ENCODE assay signal across 21 cellular contexts in genomic region chr7:19916011-19916410, GRCh38.
DNase-seq lines count a peak whose midpoint lies in the region; ATAC-seq, FAIRE-seq and TF ChIP-seq lines count a peak whose summit lies in the region.
"Had no signal": no experiment of that assay in that cellular context is flagged by ENCODE, and none has a peak within 500 bp of the region (broad histone marks: within the 10 kb centered on the region; RNA-seq: fewer than 3 reads in every experiment).

No MANE protein-coding gene starts in this region.

- H3K4me2 ChIP-seq in GM23248 (ENCODE audit: unreplicated experiment) (peak overlapping the region; percentile 13), osteoblast (ENCODE audit: insufficient read depth, low read length) (no peak overlapping the region)

- H3K27me3 ChIP-seq in GM23248 (replicated peaks; ENCODE audit: insufficient read depth): no peaks in the 10 kb centered on the region
- H3K27me3 ChIP-seq in psoas muscle (ENCODE audit: insufficient read depth in 3 of 3, low read length in 2 of 3): no peaks in the 10 kb centered on the region
- no peaks in the 10 kb centered on the region for H3K27me3 ChIP-seq in osteoblast (ENCODE audit: insufficient read depth, low read length)
- H3K27me3 ChIP-seq: gastroesophageal sphincter had no signal

- intact Hi-C loops in psoas muscle (cut with DNase I): no loop called here

- H3K4me1 ChIP-seq in GM23248 (ENCODE audit: insufficient read depth) (peaks cover 14% of the 10 kb centered on the region), psoas muscle (no peaks in the 10 kb centered on the region), osteoblast (ENCODE audit: insufficient read depth, low read length) (no peaks in the 10 kb centered on the region)
- H3K4me1 ChIP-seq: prostate gland had no signal

- no peak overlapping the region for H3K4me3 ChIP-seq in GM23248
- no peak overlapping the region for H3K4me3 ChIP-seq in epithelial cell of proximal tubule (ENCODE audit: low read depth, low read length)
- no peak overlapping the region for H3K4me3 ChIP-seq in retinal pigment epithelial cell (ENCODE audit: low read length)
- H3K4me3 ChIP-seq in psoas muscle: no peak overlapping the region
- no peak overlapping the region for H3K4me3 ChIP-seq in osteoblast (ENCODE audit: insufficient read depth, low read length)
- H3K4me3 ChIP-seq: coronary artery, gastroesophageal sphincter, prostate gland had no signal

- ATAC-seq in psoas muscle: no peak
- ATAC-seq: gastroesophageal sphincter; natural killer cell treated with Interleukin-12 subunit alpha and Interleukin-12 subunit beta and Interleukin-15 and Interleukin-18, amount 100 ng/mL, for 72 hours; PC-3 had no signal

- H3K9ac ChIP-seq in GM23248: no peak overlapping the region

- in situ Hi-C loops in GM23248 (cut with MboI): no loop called here

- no peaks in the 10 kb centered on the region for H3F3A ChIP-seq in GM23248 (ENCODE audit: insufficient read depth)

- H2AFZ ChIP-seq in GM23248: no peak overlapping the region
- no peak overlapping the region for H2AFZ ChIP-seq in osteoblast (ENCODE audit: low read length)

- H3K9me2 ChIP-seq in GM23248 (ENCODE audit: insufficient read depth): no peaks in the 10 kb centered on the region

- WGBS in GM23248 (ENCODE audit: low coverage in 1 of 2, low lambda C conversion rate in 2 of 2, missing lambda C conversion rate in 2 of 2), 2 experiments: 94 to 100% methylated on average over 1 of the region's 1 CpG
- WGBS in psoas muscle, 3 donors: 37 to 72% (median 50%) methylated on average over 1 of the region's 1 CpG

- TF ChIP-seq CTCF in epithelial cell of proximal tubule (conservative IDR thresholded peaks at IDR 0.05; ENCODE audit: low read depth, low read length) (no peak), retinal pigment epithelial cell (conservative IDR thresholded peaks at IDR 0.05; ENCODE audit: low read depth, low read length) (no peak), psoas muscle (IDR thresholded peaks at IDR 0.05) (no peak), osteoblast (IDR thresholded peaks at IDR 0.05; ENCODE audit: extremely low read depth, low read depth, low read length) (no peak)

- H3K27ac ChIP-seq in GM23248: no peak overlapping the region
- no peak overlapping the region for H3K27ac ChIP-seq in psoas muscle
- no peak overlapping the region for H3K27ac ChIP-seq in osteoblast (ENCODE audit: low read depth, low read length)
- H3K27ac ChIP-seq: coronary artery, gastroesophageal sphincter, prostate gland had no signal

- H3K36me3 ChIP-seq in GM23248 (ENCODE audit: low read depth): no peaks in the 10 kb centered on the region
- no peaks in the 10 kb centered on the region for H3K36me3 ChIP-seq in psoas muscle (ENCODE audit: insufficient read depth in 1 of 2, low read depth in 1 of 2)
- no peaks in the 10 kb centered on the region for H3K36me3 ChIP-seq in osteoblast (ENCODE audit: insufficient read depth, low read length)
- H3K36me3 ChIP-seq: gastroesophageal sphincter, prostate gland had no signal

- DNase-seq in GM23248 (peak; percentile 5), RCC 7860 (ENCODE audit: low spot score) (peak; percentile 65), epithelial cell of proximal tubule (ENCODE audit: low read depth) (peak; percentile 86), retinal pigment epithelial cell (ENCODE audit: low read depth) (peak; percentile 84), psoas muscle (no peak), NK-92 (lab: John Stamatoyannopoulos, UW; ENCODE audit: unreplicated experiment) (no peak), osteoblast (ENCODE audit: insufficient read length, low spot score, missing footprints) (no peak)
- DNase-seq in activated CD8-positive, alpha-beta memory T cell treated with anti-CD3 and anti-CD28 coated beads for 24 hours: no peak
- DNase-seq: activated CD4-positive, alpha-beta T cell treated with anti-CD3 and anti-CD28 coated beads for 48 hours; activated CD8-positive, alpha-beta memory T cell treated with anti-CD3 and anti-CD28 coated beads, Interleukin-2, amount 50 U/mL, for 48 hours; activated gamma-delta T cell treated with Interleukin-2 at 50 U/mL for 16 hours; DMS79 treated with DMSO at 0.1 percent for 48 hours; NCI-H1048; NCI-H2107; NCI-H748 treated with DMSO at 0.1 percent for 48 hours; PC-3; stimulated activated CD4-positive, alpha-beta T cell treated with anti-CD3 and anti-CD28 coated beads, Interleukin-12 subunit alpha, Interleukin-12 subunit beta, amount 100 ng/mL, for 4 hours had no signal

- H4K20me1 ChIP-seq in GM23248 (ENCODE audit: insufficient read depth) (no peaks in the 10 kb centered on the region), osteoblast (ENCODE audit: insufficient read depth, low read length) (no peaks in the 10 kb centered on the region)

- H3K9me3 ChIP-seq in GM23248 (ENCODE audit: low read depth): no peaks in the 10 kb centered on the region
- no peaks in the 10 kb centered on the region for H3K9me3 ChIP-seq in psoas muscle
- H3K9me3 ChIP-seq in osteoblast (ENCODE audit: low read depth, low read length): no peaks in the 10 kb centered on the region
- H3K9me3 ChIP-seq: gastroesophageal sphincter, prostate gland had no signal

- H3K79me2 ChIP-seq in GM23248 (ENCODE audit: insufficient read depth): no peaks in the 10 kb centered on the region
- no peaks in the 10 kb centered on the region for H3K79me2 ChIP-seq in osteoblast (ENCODE audit: insufficient read depth, low read length)

- peak; percentile 94 for FAIRE-seq in RCC 7860 (lab: Jason Lieb, UNC)

Comparison
In these comparisons a context has a peak if more than half of its experiments do, and no peak if none do; other contexts are left out.
1. DNase-seq: peak in GM23248 (single experiment), RCC 7860 (single experiment), epithelial cell of proximal tubule (single experiment) and retinal pigment epithelial cell (single experiment); none in psoas muscle (0 of 2), NK-92 (single experiment), osteoblast (single experiment) and activated CD8-positive, alpha-beta memory T cell treated with anti-CD3 and anti-CD28 coated beads for 24 hours (single experiment).